In the genomic region with DNA sequence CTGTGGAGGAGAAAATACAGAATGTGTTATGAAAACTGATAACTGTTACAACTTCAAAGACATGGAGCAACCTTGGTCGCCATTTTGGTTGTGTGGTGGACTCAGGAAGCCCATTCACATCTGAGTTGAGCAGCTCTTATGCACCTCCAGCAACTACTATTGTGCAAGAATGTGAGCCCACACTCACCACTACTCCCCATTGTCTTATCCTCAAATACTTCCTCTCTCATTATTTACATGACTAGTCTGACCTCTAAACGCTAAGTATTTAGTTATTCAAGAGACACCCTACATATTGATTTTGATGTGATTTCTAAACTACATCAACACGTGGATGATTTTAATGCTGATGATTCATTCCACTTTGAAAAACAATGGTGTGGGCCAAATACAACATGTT, we compare ENCODE assay signal across 16 cellular contexts.
"Had no signal": no experiment of that assay in that cellular context is flagged by ENCODE, and none has a peak within 500 bp of the region (broad histone marks: within the 10 kb centered on the region; RNA-seq: fewer than 3 reads in every experiment).

No MANE protein-coding gene starts in this region.

- H3K4me1 ChIP-seq: body of pancreas, testis had no signal

- H3K4me3 Mint-ChIP-seq: activated naive CD4-positive, alpha-beta T cell treated with anti-CD3 and anti-CD28 coated beads, Interleukin-2, amount 50 U/mL, for 24 hours; endodermal cell; neural crest cell; stimulated activated naive CD8-positive, alpha-beta T cell treated with anti-CD3 and anti-CD28 coated beads, Interleukin-15, amount 100 ng/mL, for 72 hours; T-helper 17 cell had no signal

- H3K27ac Mint-ChIP-seq: activated naive CD4-positive, alpha-beta T cell treated with anti-CD3 and anti-CD28 coated beads, Interleukin-2, amount 50 U/mL, for 24 hours; endodermal cell; T-helper 17 cell had no signal

- DNase-seq: activated CD4-positive, alpha-beta T cell treated with anti-CD3 and anti-CD28 coated beads, Interleukin-2, amount 50 U/mL, for 1 hour; activated CD4-positive, CD25-positive, alpha-beta regulatory T cell; activated T-cell treated with anti-CD3 and anti-CD28 coated beads, Interleukin-2, amount 50 U/mL, for 1 hour; body of pancreas; endodermal cell; foreskin melanocyte; kidney; left ventricle myocardium inferior; ovary; stimulated activated CD4-positive, alpha-beta T cell treated with anti-CD3 and anti-CD28 coated beads, Interleukin-15, amount 100 ng/mL, for 24 hours; stimulated activated CD4-positive, alpha-beta T cell treated with anti-CD3 and anti-CD28 coated beads, Interleukin-4, amount 100 ng/mL, for 24 hours; stimulated activated naive CD8-positive, alpha-beta T cell treated with anti-CD3 and anti-CD28 coated beads, Interleukin-15, amount 100 ng/mL, for 72 hours; T-helper 17 cell; testis had no signal

- H3K27me3 ChIP-seq: body of pancreas, ovary, testis had no signal

- H3K27ac ChIP-seq: body of pancreas, left ventricle myocardium inferior, ovary, testis had no signal

- H3K4me1 Mint-ChIP-seq: activated naive CD4-positive, alpha-beta T cell treated with anti-CD3 and anti-CD28 coated beads, Interleukin-2, amount 50 U/mL, for 24 hours; stimulated activated naive CD8-positive, alpha-beta T cell treated with anti-CD3 and anti-CD28 coated beads, Interleukin-15, amount 100 ng/mL, for 72 hours; T-helper 17 cell had no signal

- H3K27me3 Mint-ChIP-seq: activated naive CD4-positive, alpha-beta T cell treated with anti-CD3 and anti-CD28 coated beads, Interleukin-2, amount 50 U/mL, for 24 hours; stimulated activated naive CD8-positive, alpha-beta T cell treated with anti-CD3 and anti-CD28 coated beads, Interleukin-15, amount 100 ng/mL, for 72 hours had no signal

- H3K4me3 ChIP-seq: body of pancreas, left ventricle myocardium inferior, ovary, testis had no signal

- H3K36me3 ChIP-seq: left ventricle myocardium inferior, ovary had no signal

- H3K9me3 ChIP-seq: body of pancreas, ovary, testis had no signal

- H3K9me3 Mint-ChIP-seq: activated naive CD4-positive, alpha-beta T cell treated with anti-CD3 and anti-CD28 coated beads, Interleukin-2, amount 50 U/mL, for 24 hours; neural crest cell; stimulated activated naive CD8-positive, alpha-beta T cell treated with anti-CD3 and anti-CD28 coated beads, Interleukin-15, amount 100 ng/mL, for 72 hours had no signal
